In genomic region chr12:116693259-116694227, GRCh38 we compare ENCODE assay signal across 9 cellular contexts. TPM values are rescaled to one million over a fixed set of nuclear protein-coding genes. Genes with fewer than 3 reads are reported as not detected.
A peak's percentile ranks its signal among the peaks of the same experiment; 100 is the strongest.
DNase-seq lines count a peak whose midpoint lies in the region; ATAC-seq and TF ChIP-seq lines count a peak whose summit lies in the region.
"Had no signal": no experiment of that assay in that cellular context is flagged by ENCODE, and none has a peak within 500 bp of the region (broad histone marks: within the 10 kb centered on the region; RNA-seq: fewer than 3 reads in every experiment).

No MANE protein-coding gene starts in this region.

- peak overlapping the region in 3 of 6 donors; percentile 16 to 42 (median 22) for H3K27ac Mint-ChIP-seq in naive B cell
- no peak overlapping the region for H3K27ac Mint-ChIP-seq in activated naive CD4-positive, alpha-beta T cell treated with anti-CD3 and anti-CD28 coated beads for 36 hours

- H3K27ac ChIP-seq in coronary artery, result no peak overlapping the region
- H3K27ac ChIP-seq in effector memory CD4-positive, alpha-beta T cell (ENCODE audit: insufficient read depth, low read length, poor library complexity, severe bottlenecking), result no peak overlapping the region

- CTCF ChIA-PET in activated naive CD4-positive, alpha-beta T cell treated with anti-CD3 and anti-CD28 coated beads for 36 hours (lab: Charles Lee), result interaction anchor here (1.0 kb wide), 1 partner anchor 16 kb away, joined by 3 read pairs; no protein-coding TSS in a partner anchor

- ATAC-seq in naive B cell (ENCODE audit: low read depth in 2 of 2), result peak in 1 of 2 donors; percentile 11
- ATAC-seq in GM18520 (IDR thresholded peaks at IDR 0.05; ENCODE audit: unreplicated experiment), result no peak
- ATAC-seq in GM21423 (IDR thresholded peaks at IDR 0.05; ENCODE audit: unreplicated experiment), result no peak

- no peaks in the 10 kb centered on the region for H3K9me3 ChIP-seq in effector memory CD4-positive, alpha-beta T cell (ENCODE audit: control insufficient read depth, low read length)

- H3K27me3 ChIP-seq in effector memory CD4-positive, alpha-beta T cell (replicated peaks; ENCODE audit: control insufficient read depth, insufficient read depth, low read length, poor library complexity, severe bottlenecking), result no peaks in the 10 kb centered on the region

- H3K36me3 Mint-ChIP-seq in naive B cell, result no peaks in the 10 kb centered on the region
- H3K36me3 Mint-ChIP-seq in activated naive CD4-positive, alpha-beta T cell treated with anti-CD3 and anti-CD28 coated beads for 36 hours (ENCODE audit: low read depth), result no peaks in the 10 kb centered on the region

- intact Hi-C loops in activated naive CD4-positive, alpha-beta T cell treated with anti-CD3 and anti-CD28 coated beads for 36 hours (cut with micrococcal nuclease), result no loop called here

- peaks cover 34 to 51% (median 46%) of the 10 kb centered on the region in 3 donors for H3K27me3 Mint-ChIP-seq in naive B cell
- H3K27me3 Mint-ChIP-seq in activated naive CD4-positive, alpha-beta T cell treated with anti-CD3 and anti-CD28 coated beads for 36 hours (ENCODE audit: low read depth), result peaks cover 40% of the 10 kb centered on the region

- TF ChIP-seq CTCF in coronary artery (IDR thresholded peaks at IDR 0.05), result no peak

- H3K4me3 ChIP-seq in coronary artery, result peak overlapping the region; percentile 35
- H3K4me3 ChIP-seq in effector memory CD4-positive, alpha-beta T cell (ENCODE audit: insufficient read depth, low read depth, low read length, poor library complexity, severe bottlenecking), result no peak overlapping the region

- H3K4me3 Mint-ChIP-seq in naive B cell, result peak overlapping the region; percentile 30 to 92 (median 80)
- H3K4me3 Mint-ChIP-seq in activated naive CD4-positive, alpha-beta T cell treated with anti-CD3 and anti-CD28 coated beads for 36 hours, result no peak overlapping the region

- no peaks in the 10 kb centered on the region for H3K36me3 ChIP-seq in effector memory CD4-positive, alpha-beta T cell (ENCODE audit: control insufficient read depth, insufficient read depth, low read length)

- H3K4me1 Mint-ChIP-seq in naive B cell, result peaks cover 44 to 57% (median 46%) of the 10 kb centered on the region in 3 donors
- peaks cover 8% of the 10 kb centered on the region for H3K4me1 Mint-ChIP-seq in activated naive CD4-positive, alpha-beta T cell treated with anti-CD3 and anti-CD28 coated beads for 36 hours (ENCODE audit: low read depth)

- no peaks in the 10 kb centered on the region for H3K4me1 ChIP-seq in effector memory CD4-positive, alpha-beta T cell (ENCODE audit: control insufficient read depth, insufficient read depth, low read length, poor library complexity, severe bottlenecking)

- DNase-seq in DMS153 (lab: John Stamatoyannopoulos, UW), result peak; percentile 15
- peak; percentile 36 for DNase-seq in NCI-H2196 (lab: John Stamatoyannopoulos, UW; ENCODE audit: unreplicated experiment)
- no peak for DNase-seq in coronary artery (ENCODE audit: low spot score)
- no peak for DNase-seq in naive B cell
- no peak for DNase-seq in activated naive CD4-positive, alpha-beta T cell treated with anti-CD3 and anti-CD28 coated beads for 36 hours
- DNase-seq in effector memory CD4-positive, alpha-beta T cell, result no peak
- DNase-seq: T-helper 2 cell had no signal

- no peaks in the 10 kb centered on the region for H3K9me3 Mint-ChIP-seq in naive B cell
- H3K9me3 Mint-ChIP-seq in activated naive CD4-positive, alpha-beta T cell treated with anti-CD3 and anti-CD28 coated beads for 36 hours, result no peaks in the 10 kb centered on the region

RNA-seq across cellular contexts. Expression of gene SPRING1, which starts 44.3 kb away (rescaled TPM):
- 10 to 100 TPM; 26.9 to 47.1 (median 31.9) TPM for polyA plus RNA-seq in naive B cell (ENCODE audit: low read depth in 6 of 6)
- total RNA-seq in activated naive CD4-positive, alpha-beta T cell treated with anti-CD3 and anti-CD28 coated beads for 36 hours, result 10 to 100 TPM; 14.8 to 16.9 TPM

RNA-seq across cellular contexts. Expression of gene RNFT2, which starts 44.6 kb away (rescaled TPM):
- 1 to 10 TPM; 1.4 to 3.5 (median 2.5) TPM for polyA plus RNA-seq in naive B cell (ENCODE audit: low read depth in 6 of 6)
- total RNA-seq in activated naive CD4-positive, alpha-beta T cell treated with anti-CD3 and anti-CD28 coated beads for 36 hours, result 10 to 100 TPM; 13.0 to 15.8 TPM

Comparison
In these comparisons a context has a peak if more than half of its experiments do, and no peak if none do; other contexts are left out.
1. DNase-seq: peak in DMS153 (single experiment) and NCI-H2196 (single experiment); none in coronary artery (single experiment), naive B cell (single experiment), activated naive CD4-positive, alpha-beta T cell treated with anti-CD3 and anti-CD28 coated beads for 36 hours (single experiment) and effector memory CD4-positive, alpha-beta T cell (0 of 3).